Comparison of ENCODE assay signal across 8 cellular contexts in the genomic region with DNA sequence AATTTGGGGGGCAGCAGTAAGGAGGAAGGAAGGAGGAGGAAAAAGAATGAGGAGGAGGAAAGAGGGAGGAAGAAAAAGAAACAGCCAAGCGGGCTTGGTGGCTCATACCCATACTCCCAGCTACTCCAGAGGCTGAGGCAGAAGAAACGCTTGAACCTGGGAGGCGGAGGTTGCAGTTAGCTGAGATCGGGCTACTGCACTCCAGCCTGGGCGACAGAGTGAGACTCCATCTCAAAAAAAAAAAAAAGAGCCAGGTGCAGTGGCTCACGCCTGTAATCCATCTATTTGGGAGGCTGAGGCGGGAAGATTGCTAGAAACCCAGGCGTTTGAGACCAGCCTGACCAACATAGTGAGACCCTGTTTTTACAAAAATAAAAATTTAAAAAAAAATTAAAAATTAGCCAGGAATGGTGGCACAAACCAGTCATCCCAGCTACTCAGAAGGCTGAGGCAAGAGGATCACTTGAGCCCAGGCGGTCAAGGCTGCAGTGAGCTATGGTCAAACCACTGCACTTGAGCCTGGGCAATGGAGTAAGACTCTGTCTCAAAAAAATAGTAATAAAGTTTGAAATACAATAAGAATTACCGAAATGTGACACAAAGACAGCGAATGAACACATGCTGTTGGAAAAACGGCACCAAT.
A peak's percentile ranks its signal among the peaks of the same experiment; 100 is the strongest.
DNase-seq lines count a peak whose midpoint lies in the region; TF ChIP-seq lines count a peak whose summit lies in the region.

No MANE protein-coding gene starts in this region.

- TF ChIP-seq CTCF in epithelial cell of esophagus (IDR thresholded peaks at IDR 0.05; ENCODE audit: insufficient read depth, low read depth, low read length, missing control alignments) (no peak), retinal pigment epithelial cell (conservative IDR thresholded peaks at IDR 0.05; ENCODE audit: low read depth, low read length) (no peak)

- H3K4me3 ChIP-seq in epithelial cell of esophagus (ENCODE audit: low read length) (peak overlapping the region; percentile 43), retinal pigment epithelial cell (ENCODE audit: low read length) (peak overlapping the region; percentile 38)

- DNase-seq in DMS79 (lab: John Stamatoyannopoulos, UW) (peak; percentile 70), DMS79 treated with DMSO at 0.1 percent for 48 hours (lab: John Stamatoyannopoulos, UW) (no peak), NCI-H748 treated with DMSO at 0.1 percent for 48 hours (lab: John Stamatoyannopoulos, UW) (peak; percentile 63), epithelial cell of esophagus (ENCODE audit: low read depth) (no peak), retinal pigment epithelial cell (ENCODE audit: low read depth) (no peak), pons (ENCODE audit: low spot score) (no peak), NCI-H1694 treated with DMSO at 0.1 percent for 48 hours (lab: John Stamatoyannopoulos, UW) (no peak), HCEC 1CT (no peak)

Comparison
In these comparisons a context has a peak if more than half of its experiments do, and no peak if none do; other contexts are left out.
1. DNase-seq: peak in DMS79 (single experiment) and NCI-H748 treated with DMSO at 0.1 percent for 48 hours (single experiment); none in DMS79 treated with DMSO at 0.1 percent for 48 hours (single experiment), epithelial cell of esophagus (single experiment), retinal pigment epithelial cell (single experiment), pons (single experiment), NCI-H1694 treated with DMSO at 0.1 percent for 48 hours (single experiment) and HCEC 1CT (single experiment).